8 cellular contexts compared by ENCODE assay signal in genomic region chr2:84959045-84959493, GRCh38. TPM values are rescaled to one million over a fixed set of nuclear protein-coding genes. Genes with fewer than 3 reads are reported as not detected.
DNase-seq lines count a peak whose midpoint lies in the region; ATAC-seq and TF ChIP-seq lines count a peak whose summit lies in the region.

No MANE protein-coding gene starts in this region.

- H3K4me3 Mint-ChIP-seq in activated T-helper 2 cell treated with anti-CD3 and anti-CD28 coated beads, Interferon-gamma antibody, Interleukin-2, Interleukin-4, amounts not matched to agents 10 μg/mL and 5 μg/mL and 100 μg/mL, durations not matched to agents 14 hours and 24 hours and 36 hours (ENCODE audit: low read depth) = no peak overlapping the region

- peak overlapping the region; percentile 44 for H3K27ac ChIP-seq in HEK293 (ENCODE audit: extremely low read depth, low read depth, low read length)
- peak overlapping the region; percentile 94 for H3K27ac ChIP-seq in iPS-18a (ENCODE audit: low read length)

- peaks cover 55% of the 10 kb centered on the region for H3K36me3 Mint-ChIP-seq in activated T-helper 2 cell treated with anti-CD3 and anti-CD28 coated beads, Interferon-gamma antibody, Interleukin-2, Interleukin-4, amounts not matched to agents 10 μg/mL and 5 μg/mL and 100 μg/mL, durations not matched to agents 14 hours and 24 hours and 36 hours (ENCODE audit: low read depth)

- H3K4me3 ChIP-seq in HEK293 (ENCODE audit: low read depth, low read length) (no peak overlapping the region), iPS-18a (ENCODE audit: low read length) (peak overlapping the region; percentile 7)

- no peaks in the 10 kb centered on the region for H3K9me3 Mint-ChIP-seq in activated T-helper 2 cell treated with anti-CD3 and anti-CD28 coated beads, Interferon-gamma antibody, Interleukin-2, Interleukin-4, amounts not matched to agents 10 μg/mL and 5 μg/mL and 100 μg/mL, durations not matched to agents 14 hours and 24 hours and 36 hours

- intact Hi-C loops in activated T-helper 2 cell treated with anti-CD3 and anti-CD28 coated beads, Interferon-gamma antibody, Interleukin-2, Interleukin-4, amounts not matched to agents 10 μg/mL and 5 μg/mL and 100 μg/mL, durations not matched to agents 14 hours and 24 hours and 36 hours (cut with micrococcal nuclease) = no loop called here

- CTCF ChIA-PET in HEK293 (lab: Yijun Ruan, JAX) = interaction anchor here (0.6 to 2.9 kb wide), 6 partner anchors 32 to 341 kb away, joined by 3 to 14 read pairs (median 4); no protein-coding TSS in a partner anchor

- no peaks in the 10 kb centered on the region for H3K27me3 ChIP-seq in iPS-18a (ENCODE audit: control insufficient read depth, insufficient read depth, low read length)

- POLR2A ChIA-PET in HEK293 (lab: Yijun Ruan, JAX) = interaction anchor here (1.5 to 4.4 kb wide), 5 partner anchors 11 to 53 kb away, joined by 4 to 59 read pairs (median 9); partner anchors contain the start of gene KCMF1

- H3K36me3 ChIP-seq in HEK293 (ENCODE audit: control insufficient read depth in 2 of 2, insufficient read depth in 1 of 2, low read length in 2 of 2) (peaks cover 0 to 4% of the 10 kb centered on the region in 2 experiments; a peak in 1 of 3 replicates), iPS-18a (ENCODE audit: control insufficient read depth, low read depth, low read length) (peaks cover 17% of the 10 kb centered on the region)

- H3K9me3 ChIP-seq in HEK293 (ENCODE audit: control insufficient read depth, insufficient read depth, low read depth, low read length) (no peaks in the 10 kb centered on the region), iPS-18a (ENCODE audit: control insufficient read depth, low read depth, low read length) (no peaks in the 10 kb centered on the region)

- ATAC-seq in GM18868 (IDR thresholded peaks at IDR 0.05; ENCODE audit: unreplicated experiment) (no peak), GM18909 (IDR thresholded peaks at IDR 0.05; ENCODE audit: poor library complexity, unreplicated experiment) (no peak), HG03378 (IDR thresholded peaks at IDR 0.05; ENCODE audit: unreplicated experiment) (no peak)

- H3K4me1 ChIP-seq in HEK293 (ENCODE audit: control insufficient read depth, insufficient read depth, low read length) = peaks cover 27% of the 10 kb centered on the region
- peaks cover 42% of the 10 kb centered on the region for H3K4me1 ChIP-seq in iPS-18a (ENCODE audit: control insufficient read depth, low read depth, low read length)

- peak overlapping the region; percentile 64 for H3K9ac ChIP-seq in iPS-18a (ENCODE audit: low read length)

- TF ChIP-seq CTCF in HEK293 (tag by site-specific recombination; IDR thresholded peaks at IDR 0.05) = no peak

- no peaks in the 10 kb centered on the region for H3K27me3 Mint-ChIP-seq in activated T-helper 2 cell treated with anti-CD3 and anti-CD28 coated beads, Interferon-gamma antibody, Interleukin-2, Interleukin-4, amounts not matched to agents 10 μg/mL and 5 μg/mL and 100 μg/mL, durations not matched to agents 14 hours and 24 hours and 36 hours (ENCODE audit: low read depth)

- peaks cover 20% of the 10 kb centered on the region for H3K4me1 Mint-ChIP-seq in activated T-helper 2 cell treated with anti-CD3 and anti-CD28 coated beads, Interferon-gamma antibody, Interleukin-2, Interleukin-4, amounts not matched to agents 10 μg/mL and 5 μg/mL and 100 μg/mL, durations not matched to agents 14 hours and 24 hours and 36 hours (ENCODE audit: low read depth)

- peak overlapping the region; percentile 9 for H3K27ac Mint-ChIP-seq in activated T-helper 2 cell treated with anti-CD3 and anti-CD28 coated beads, Interferon-gamma antibody, Interleukin-2, Interleukin-4, amounts not matched to agents 10 μg/mL and 5 μg/mL and 100 μg/mL, durations not matched to agents 14 hours and 24 hours and 36 hours

- DNase-seq in A172 (ENCODE audit: low spot score) (peak; percentile 92), SKM-1 (lab: John Stamatoyannopoulos, UW; ENCODE audit: unreplicated experiment) (no peak)
- no peak for DNase-seq in activated T-helper 2 cell treated with anti-CD3 and anti-CD28 coated beads, Interferon-gamma antibody, Interleukin-2, Interleukin-4, amounts not matched to agents 10 μg/mL and 5 μg/mL and 100 μg/mL, durations not matched to agents 14 hours and 24 hours and 36 hours (ENCODE audit: low spot score)

TF ChIP-seq in HEK293, 187 proteins besides CTCF, POLR2A, EP300 and RAD21 (continues in another document):
- no peak for TF ChIP-seq ZNF692 (tag by site-specific recombination; IDR thresholded peaks at IDR 0.05)
- no peak for TF ChIP-seq REPIN1 (tag by site-specific recombination; IDR thresholded peaks at IDR 0.05; ENCODE audit: low read depth)
- TF ChIP-seq ZNF664 (tag by site-specific recombination; IDR thresholded peaks at IDR 0.05) = no peak
- no peak for TF ChIP-seq ZNF121 (tag by site-specific recombination; IDR thresholded peaks at IDR 0.05)
- no peak for TF ChIP-seq ZNF18 (tag by site-specific recombination; IDR thresholded peaks at IDR 0.05)
- peak; percentile 55 for TF ChIP-seq SP7 (tag by site-specific recombination; IDR thresholded peaks at IDR 0.05)
- TF ChIP-seq ZNF19 (tag by site-specific recombination; IDR thresholded peaks at IDR 0.05; ENCODE audit: low read depth) = no peak
- TF ChIP-seq GLIS1 (tag by site-specific recombination; IDR thresholded peaks at IDR 0.05) = peak; percentile 16
- TF ChIP-seq ZNF768 (tag by site-specific recombination; IDR thresholded peaks at IDR 0.05) = no peak
- no peak for TF ChIP-seq ZNF654 (tag by site-specific recombination; IDR thresholded peaks at IDR 0.05; ENCODE audit: low read depth)
- no peak for TF ChIP-seq ZNF140 (tag by site-specific recombination; IDR thresholded peaks at IDR 0.05)
- TF ChIP-seq ZNF610 (tag by site-specific recombination; IDR thresholded peaks at IDR 0.05; ENCODE audit: borderline replicate concordance) = no peak
- TF ChIP-seq ZNF398 (tag by site-specific recombination; IDR thresholded peaks at IDR 0.05) = no peak
- TF ChIP-seq ZFP41 (tag by site-specific recombination; IDR thresholded peaks at IDR 0.05; ENCODE audit: borderline replicate concordance) = no peak
- no peak for TF ChIP-seq ZSCAN23 (tag by site-specific recombination; IDR thresholded peaks at IDR 0.05)
- TF ChIP-seq ATF2 (tag by site-specific recombination; IDR thresholded peaks at IDR 0.05; ENCODE audit: low read depth) = no peak

RNA-seq across cellular contexts. Expression of gene KCMF1, which starts 11.9 kb away (rescaled TPM):
- 106 and 118 TPM in 2 replicates for total RNA-seq in A172 (2014; rRNA removed; shearing (Covaris generic))
- 82.6 and 86.3 TPM in 2 replicates for total RNA-seq in activated T-helper 2 cell treated with anti-CD3 and anti-CD28 coated beads, Interferon-gamma antibody, Interleukin-2, Interleukin-4, amounts not matched to agents 10 μg/mL and 5 μg/mL and 100 μg/mL, durations not matched to agents 14 hours and 24 hours and 36 hours

RNA-seq across cellular contexts. Expression of gene TMSB10, which starts 53.6 kb away (rescaled TPM):
- 8,628 and 10,596 TPM in 2 replicates for total RNA-seq in A172 (2014; rRNA removed; shearing (Covaris generic))
- total RNA-seq in activated T-helper 2 cell treated with anti-CD3 and anti-CD28 coated beads, Interferon-gamma antibody, Interleukin-2, Interleukin-4, amounts not matched to agents 10 μg/mL and 5 μg/mL and 100 μg/mL, durations not matched to agents 14 hours and 24 hours and 36 hours = 2,676 and 2,847 TPM in 2 replicates
